2 cellular contexts compared by ENCODE assay signal in genomic region chr18:46418657-46419260, GRCh38.
TF ChIP-seq lines count a peak whose summit lies in the region.

No MANE protein-coding gene starts in this region.

TF ChIP-seq in liver, 16 proteins besides CTCF, POLR2A, EP300 and RAD21 (continued from another document):
- TF ChIP-seq, protein P1, sequence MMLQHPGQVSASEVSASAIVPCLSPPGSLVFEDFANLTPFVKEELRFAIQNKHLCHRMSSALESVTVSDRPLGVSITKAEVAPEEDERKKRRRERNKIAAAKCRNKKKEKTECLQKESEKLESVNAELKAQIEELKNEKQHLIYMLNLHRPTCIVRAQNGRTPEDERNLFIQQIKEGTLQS (IDR thresholded peaks at IDR 0.05), result no peak
- TF ChIP-seq MAX (IDR thresholded peaks at IDR 0.05) (no peak), JUND (IDR thresholded peaks at IDR 0.05) (peak in 1 of 2 donors; percentile 35), YY1 (IDR thresholded peaks at IDR 0.05) (peak; percentile 43), GABPA (IDR thresholded peaks at IDR 0.05 in 1 of 2, conservative IDR thresholded peaks at IDR 0.05 in 1 of 2) (no peak), EGR1 (IDR thresholded peaks at IDR 0.05; ENCODE audit: low read depth in 2 of 2) (no peak), HNF4G (IDR thresholded peaks at IDR 0.05) (peak; percentile 5), NR2F2 (IDR thresholded peaks at IDR 0.05) (peak; percentile 50)
- TF ChIP-seq, protein P2, sequence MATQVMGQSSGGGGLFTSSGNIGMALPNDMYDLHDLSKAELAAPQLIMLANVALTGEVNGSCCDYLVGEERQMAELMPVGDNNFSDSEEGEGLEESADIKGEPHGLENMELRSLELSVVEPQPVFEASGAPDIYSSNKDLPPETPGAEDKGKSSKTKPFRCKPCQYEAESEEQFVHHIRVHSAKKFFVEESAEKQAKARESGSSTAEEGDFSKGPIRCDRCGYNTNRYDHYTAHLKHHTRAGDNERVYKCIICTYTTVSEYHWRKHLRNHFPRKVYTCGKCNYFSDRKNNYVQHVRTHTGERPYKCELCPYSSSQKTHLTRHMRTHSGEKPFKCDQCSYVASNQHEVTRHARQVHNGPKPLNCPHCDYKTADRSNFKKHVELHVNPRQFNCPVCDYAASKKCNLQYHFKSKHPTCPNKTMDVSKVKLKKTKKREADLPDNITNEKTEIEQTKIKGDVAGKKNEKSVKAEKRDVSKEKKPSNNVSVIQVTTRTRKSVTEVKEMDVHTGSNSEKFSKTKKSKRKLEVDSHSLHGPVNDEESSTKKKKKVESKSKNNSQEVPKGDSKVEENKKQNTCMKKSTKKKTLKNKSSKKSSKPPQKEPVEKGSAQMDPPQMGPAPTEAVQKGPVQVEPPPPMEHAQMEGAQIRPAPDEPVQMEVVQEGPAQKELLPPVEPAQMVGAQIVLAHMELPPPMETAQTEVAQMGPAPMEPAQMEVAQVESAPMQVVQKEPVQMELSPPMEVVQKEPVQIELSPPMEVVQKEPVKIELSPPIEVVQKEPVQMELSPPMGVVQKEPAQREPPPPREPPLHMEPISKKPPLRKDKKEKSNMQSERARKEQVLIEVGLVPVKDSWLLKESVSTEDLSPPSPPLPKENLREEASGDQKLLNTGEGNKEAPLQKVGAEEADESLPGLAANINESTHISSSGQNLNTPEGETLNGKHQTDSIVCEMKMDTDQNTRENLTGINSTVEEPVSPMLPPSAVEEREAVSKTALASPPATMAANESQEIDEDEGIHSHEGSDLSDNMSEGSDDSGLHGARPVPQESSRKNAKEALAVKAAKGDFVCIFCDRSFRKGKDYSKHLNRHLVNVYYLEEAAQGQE (IDR thresholded peaks at IDR 0.05), result peak; percentile 45

TF ChIP-seq in HepG2, 621 proteins besides CTCF, POLR2A, EP300 and RAD21 (continued from another document):
- TF ChIP-seq USF2 (IDR thresholded peaks at IDR 0.05; ENCODE audit: low read depth, low read length), result no peak
- TF ChIP-seq USF2 (CRISPR knock-in tag; IDR thresholded peaks at IDR 0.05; ENCODE audit: borderline replicate concordance), result no peak
- no peak for TF ChIP-seq ZFP41 (CRISPR knock-in tag; IDR thresholded peaks at IDR 0.05; ENCODE audit: borderline replicate concordance)
- no peak for TF ChIP-seq MZF1 (CRISPR knock-in tag; IDR thresholded peaks at IDR 0.05; ENCODE audit: borderline replicate concordance)
- TF ChIP-seq MAX (IDR thresholded peaks at IDR 0.05), result no peak
